ENCODE assay signal across 16 cellular contexts in genomic region chr9:27990524-27990923, GRCh38.
DNase-seq lines count a peak whose midpoint lies in the region; ATAC-seq, FAIRE-seq and TF ChIP-seq lines count a peak whose summit lies in the region.
"Had no signal": no experiment of that assay in that cellular context is flagged by ENCODE, and none has a peak within 500 bp of the region (broad histone marks: within the 10 kb centered on the region; RNA-seq: fewer than 3 reads in every experiment).

No MANE protein-coding gene starts in this region.

- no peaks in the 10 kb centered on the region for H4K20me1 ChIP-seq in GM12878 (ENCODE audit: control insufficient read depth, insufficient read depth)

- no peak for TF ChIP-seq POLR2A in GM12878 (IDR thresholded peaks at IDR 0.05; ENCODE audit: low read depth, low read length)

- no peak for FAIRE-seq in GM12878 (lab: Jason Lieb, UNC)

- H3K9me3 Mint-ChIP-seq in natural killer cell treated with Interleukin-12 subunit alpha and Interleukin-12 subunit beta and Interleukin-15 and Interleukin-18, amount 100 ng/mL, for 72 hours = peaks cover 16% of the 10 kb centered on the region
- H3K9me3 Mint-ChIP-seq in natural killer cell = peaks cover 14 to 18% of the 10 kb centered on the region in 2 donors

- TF ChIP-seq RAD21 in GM12878 (IDR thresholded peaks at IDR 0.05; ENCODE audit: insufficient read depth, low read depth, low read length) = no peak

- no peak overlapping the region for H3K27ac Mint-ChIP-seq in natural killer cell treated with Interleukin-12 subunit alpha and Interleukin-12 subunit beta and Interleukin-15 and Interleukin-18, amount 100 ng/mL, for 72 hours
- no peak overlapping the region for H3K27ac Mint-ChIP-seq in natural killer cell
- H3K27ac Mint-ChIP-seq: CD14-positive monocyte, T-helper 17 cell had no signal

- no peaks in the 10 kb centered on the region for H3K36me3 ChIP-seq in GM12878 (ENCODE audit: control insufficient read depth in 2 of 2, insufficient read depth in 2 of 2, low read length in 1 of 2)

- H3K27me3 Mint-ChIP-seq in natural killer cell treated with Interleukin-12 subunit alpha and Interleukin-12 subunit beta and Interleukin-15 and Interleukin-18, amount 100 ng/mL, for 72 hours = no peaks in the 10 kb centered on the region
- H3K27me3 Mint-ChIP-seq in natural killer cell (ENCODE audit: low read depth in 2 of 2) = no peaks in the 10 kb centered on the region
- H3K27me3 Mint-ChIP-seq: T-helper 17 cell had no signal

- no peak overlapping the region for H3K4me3 ChIP-seq in GM12878

- SMC1A ChIA-PET in GM12878 (lab: Charles Lee; ENCODE audit: uncharacterized antibody, unreplicated experiment) = interaction anchor here (1.2 kb wide), 1 partner anchor 12 kb away, joined by 3 read pairs; no protein-coding TSS in a partner anchor

- H3K79me2 ChIP-seq in GM12878 (ENCODE audit: control insufficient read depth, insufficient read depth, low read length) = no peaks in the 10 kb centered on the region

- no peak overlapping the region for H3K27ac ChIP-seq in GM12878 (ENCODE audit: control insufficient read depth, insufficient read depth)

- peak in 1 of 2 experiments; percentile 34; a peak in 1 of 4 replicates for TF ChIP-seq EP300 in GM12878 (IDR thresholded peaks at IDR 0.05; ENCODE audit: borderline replicate concordance in 1 of 2, control insufficient read depth in 1 of 2, low read depth in 2 of 2, low read length in 2 of 2)

- no peak overlapping the region for H3K4me2 ChIP-seq in GM12878 (ENCODE audit: control insufficient read depth, insufficient read depth)

- H3K4me3 Mint-ChIP-seq in natural killer cell treated with Interleukin-12 subunit alpha and Interleukin-12 subunit beta and Interleukin-15 and Interleukin-18, amount 100 ng/mL, for 72 hours = no peak overlapping the region
- H3K4me3 Mint-ChIP-seq in natural killer cell = no peak overlapping the region
- H3K4me3 Mint-ChIP-seq: CD14-positive monocyte, T-helper 17 cell had no signal

- RAD21 ChIA-PET in GM12878 (lab: Charles Lee; ENCODE audit: unreplicated experiment) = no interaction called here

- H2AFZ ChIP-seq in GM12878 (ENCODE audit: control insufficient read depth, low read depth, low read length) = no peak overlapping the region

- BruUV-seq in GM12878 (replicated peaks; lab: Mats Ljungman, UMichigan) = no TSS peak

- no peaks in the 10 kb centered on the region; a peak in 1 of 4 replicates for H3K27me3 ChIP-seq in GM12878 (replicated peaks in 1 of 2; ENCODE audit: control insufficient read depth in 2 of 2, insufficient read depth in 2 of 2, low read length in 1 of 2)

- 3% methylated on average over 2 of the region's 2 CpGs for WGBS in GM12878 (ENCODE audit: insufficient coverage, insufficient replicate concordance, low lambda C conversion rate, missing lambda C conversion rate)

- intact Hi-C loops in natural killer cell (cut with micrococcal nuclease) (no loop called here), GM12878 (cut with micrococcal nuclease; ENCODE audit: unreplicated experiment) (no loop called here)

- H3K36me3 Mint-ChIP-seq in natural killer cell treated with Interleukin-12 subunit alpha and Interleukin-12 subunit beta and Interleukin-15 and Interleukin-18, amount 100 ng/mL, for 72 hours = peaks cover 6% of the 10 kb centered on the region
- H3K36me3 Mint-ChIP-seq in natural killer cell = no peaks in the 10 kb centered on the region
- H3K36me3 Mint-ChIP-seq: CD14-positive monocyte had no signal

- peak; percentile 73 to 74 for ATAC-seq in natural killer cell treated with Interleukin-12 subunit alpha and Interleukin-12 subunit beta and Interleukin-15 and Interleukin-18, amount 100 ng/mL, for 72 hours
- ATAC-seq in natural killer cell (no peak), GM21576 (IDR thresholded peaks at IDR 0.05; ENCODE audit: unreplicated experiment) (peak; percentile 71), HG03045 (IDR thresholded peaks at IDR 0.05; ENCODE audit: unreplicated experiment) (peak; percentile 81), GM12878 (peak; percentile 88)
- ATAC-seq: T-helper 17 cell had no signal

- DNase-seq in natural killer cell treated with Interleukin-12 subunit alpha and Interleukin-12 subunit beta and Interleukin-15 and Interleukin-18, amount 100 ng/mL, for 72 hours (ENCODE audit: low spot score) = no peak
- DNase-seq in natural killer cell (no peak), GM12878 (ENCODE audit: low read depth, low spot score) (peak; percentile 4), NCI-H1048 (lab: John Stamatoyannopoulos, UW) (no peak), NCI-H146 (lab: John Stamatoyannopoulos, UW) (no peak)
- no peak for DNase-seq in stimulated activated CD4-positive, alpha-beta T cell treated with anti-CD3 and anti-CD28 coated beads, Interleukin-15, amount 100 ng/mL, for 24 hours
- DNase-seq: amniotic stem cell; effector memory CD4-positive, alpha-beta T cell; GOT3; NCI-H1417; NCI-H446; Right ventricle myocardium superior; T-helper 17 cell had no signal

- no peaks in the 10 kb centered on the region for H3K9me3 ChIP-seq in GM12878 (replicated peaks; ENCODE audit: control insufficient read depth, insufficient read depth, low read length)

- no peaks in the 10 kb centered on the region for H3K4me1 ChIP-seq in GM12878 (ENCODE audit: control insufficient read depth, insufficient read depth, low read length)

- in situ Hi-C loops in GM12878 (cut with MboI) = no loop called here

- H3K4me1 Mint-ChIP-seq in natural killer cell treated with Interleukin-12 subunit alpha and Interleukin-12 subunit beta and Interleukin-15 and Interleukin-18, amount 100 ng/mL, for 72 hours (ENCODE audit: low read depth in 2 of 2) = no peaks in the 10 kb centered on the region
- no peaks in the 10 kb centered on the region for H3K4me1 Mint-ChIP-seq in natural killer cell
- H3K4me1 Mint-ChIP-seq: CD14-positive monocyte, T-helper 17 cell had no signal

- CTCF ChIA-PET in GM12878 (lab: Yijun Ruan, JAX) = interaction anchor here (1.4 kb wide), 1 partner anchor 10 kb away, joined by 5 read pairs; no protein-coding TSS in a partner anchor

- POLR2A ChIA-PET in GM12878 (lab: Charles Lee) = no interaction called here

- TF ChIP-seq CTCF in natural killer cell (IDR thresholded peaks at IDR 0.05) (no peak), GM12878 (IDR thresholded peaks at IDR 0.05 in 2 of 3, conservative IDR thresholded peaks at IDR 0.05 in 1 of 3; ENCODE audit: control insufficient read depth in 2 of 3, extremely low read depth in 1 of 3, insufficient read depth in 1 of 3, low read depth in 3 of 3, low read length in 3 of 3) (no peak)

- no peak overlapping the region for H3K9ac ChIP-seq in GM12878 (ENCODE audit: control insufficient read depth, insufficient read depth, low read length)

TF ChIP-seq in GM12878, 131 proteins besides CTCF, POLR2A, EP300 and RAD21 (continues in another document):
- TF ChIP-seq CBFB (IDR thresholded peaks at IDR 0.05; ENCODE audit: low read depth) (0 out of 2 replicates have a peak, but pooled peaks have one; percentile 44), ZNF24 (IDR thresholded peaks at IDR 0.05) (no peak), MTA2 (IDR thresholded peaks at IDR 0.05; ENCODE audit: low read depth) (peak; percentile 79; the same call in 1 of the 2 replicates), IRF4 (IDR thresholded peaks at IDR 0.05; ENCODE audit: low read depth, low read length) (0 out of 2 replicates have a peak, but pooled peaks have one; percentile 17), ATF7 (IDR thresholded peaks at IDR 0.05; ENCODE audit: low read depth) (peak; percentile 56; the same call in 1 of the 2 replicates), RUNX3 (IDR thresholded peaks at IDR 0.05; ENCODE audit: low read length) (peak; percentile 94), STAT1 (conservative IDR thresholded peaks at IDR 0.05) (no peak)
- TF ChIP-seq, protein P1, sequence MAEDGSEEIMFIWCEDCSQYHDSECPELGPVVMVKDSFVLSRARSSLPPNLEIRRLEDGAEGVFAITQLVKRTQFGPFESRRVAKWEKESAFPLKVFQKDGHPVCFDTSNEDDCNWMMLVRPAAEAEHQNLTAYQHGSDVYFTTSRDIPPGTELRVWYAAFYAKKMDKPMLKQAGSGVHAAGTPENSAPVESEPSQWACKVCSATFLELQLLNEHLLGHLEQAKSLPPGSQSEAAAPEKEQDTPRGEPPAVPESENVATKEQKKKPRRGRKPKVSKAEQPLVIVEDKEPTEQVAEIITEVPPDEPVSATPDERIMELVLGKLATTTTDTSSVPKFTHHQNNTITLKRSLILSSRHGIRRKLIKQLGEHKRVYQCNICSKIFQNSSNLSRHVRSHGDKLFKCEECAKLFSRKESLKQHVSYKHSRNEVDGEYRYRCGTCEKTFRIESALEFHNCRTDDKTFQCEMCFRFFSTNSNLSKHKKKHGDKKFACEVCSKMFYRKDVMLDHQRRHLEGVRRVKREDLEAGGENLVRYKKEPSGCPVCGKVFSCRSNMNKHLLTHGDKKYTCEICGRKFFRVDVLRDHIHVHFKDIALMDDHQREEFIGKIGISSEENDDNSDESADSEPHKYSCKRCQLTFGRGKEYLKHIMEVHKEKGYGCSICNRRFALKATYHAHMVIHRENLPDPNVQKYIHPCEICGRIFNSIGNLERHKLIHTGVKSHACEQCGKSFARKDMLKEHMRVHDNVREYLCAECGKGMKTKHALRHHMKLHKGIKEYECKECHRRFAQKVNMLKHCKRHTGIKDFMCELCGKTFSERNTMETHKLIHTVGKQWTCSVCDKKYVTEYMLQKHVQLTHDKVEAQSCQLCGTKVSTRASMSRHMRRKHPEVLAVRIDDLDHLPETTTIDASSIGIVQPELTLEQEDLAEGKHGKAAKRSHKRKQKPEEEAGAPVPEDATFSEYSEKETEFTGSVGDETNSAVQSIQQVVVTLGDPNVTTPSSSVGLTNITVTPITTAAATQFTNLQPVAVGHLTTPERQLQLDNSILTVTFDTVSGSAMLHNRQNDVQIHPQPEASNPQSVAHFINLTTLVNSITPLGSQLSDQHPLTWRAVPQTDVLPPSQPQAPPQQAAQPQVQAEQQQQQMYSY (CRISPR knock-in tag; IDR thresholded peaks at IDR 0.05) = no peak

Comparison
In these comparisons a context has a peak if more than half of its experiments do, and no peak if none do; other contexts are left out.
1. ATAC-seq: peak in natural killer cell treated with Interleukin-12 subunit alpha and Interleukin-12 subunit beta and Interleukin-15 and Interleukin-18, amount 100 ng/mL, for 72 hours (2 of 2), GM21576 (single experiment), HG03045 (single experiment) and GM12878 (single experiment); none in natural killer cell (0 of 3).